Comparison of ENCODE assay signal across 23 cellular contexts in the genomic region with DNA sequence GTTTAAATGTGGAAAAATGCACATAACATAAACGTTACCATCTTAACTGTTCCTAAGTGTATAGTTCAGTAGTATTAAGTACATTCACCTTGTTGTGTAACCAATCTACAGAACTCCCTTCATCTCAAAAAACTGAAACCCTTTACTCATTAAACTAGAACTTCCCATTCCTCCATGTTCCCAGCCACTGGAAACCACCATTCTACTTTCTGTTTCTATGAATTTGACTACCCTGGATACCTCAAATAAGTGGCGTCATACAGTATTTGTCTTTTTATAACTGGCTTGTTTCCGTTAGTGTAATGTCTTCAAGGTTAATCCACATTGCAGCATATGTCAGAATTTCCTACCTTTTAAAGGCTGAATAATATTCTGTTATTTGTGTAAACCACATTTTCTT.
"Had no signal": no experiment of that assay in that cellular context is flagged by ENCODE, and none has a peak within 500 bp of the region (broad histone marks: within the 10 kb centered on the region; RNA-seq: fewer than 3 reads in every experiment).

No MANE protein-coding gene starts in this region.

- DNase-seq: dermis blood vessel endothelial cell; dorsolateral prefrontal cortex; effector CD4-positive, alpha-beta T cell; effector memory CD4-positive, alpha-beta T cell; foreskin keratinocyte; heart left ventricle; hippocampal formation; left cardiac atrium; left ventricle myocardium superior; lower lobe of right lung; mesenchymal stem cell; mucosa of descending colon; naive B cell; naive thymus-derived CD8-positive, alpha-beta T cell had no signal

- H3K27me3 Mint-ChIP-seq: naive B cell; naive thymus-derived CD8-positive, alpha-beta T cell had no signal

- FAIRE-seq: endothelial cell of umbilical vein, frontal cortex, islet of Langerhans, keratinocyte had no signal

- ATAC-seq: foreskin keratinocyte; gastroesophageal sphincter; heart left ventricle; left cardiac atrium; left lung; left ventricle myocardium superior; lower lobe of right lung; mucosa of descending colon; naive thymus-derived CD8-positive, alpha-beta T cell had no signal

- H3K4me3 Mint-ChIP-seq: mesothelial cell of epicardium; naive B cell; naive thymus-derived CD8-positive, alpha-beta T cell had no signal

- H3K9me3 Mint-ChIP-seq: naive B cell had no signal

- H3K4me3 ChIP-seq: coronary artery, dorsolateral prefrontal cortex, esophagus muscularis mucosa, gastroesophageal sphincter, heart left ventricle, left lung, lower lobe of right lung, mucosa of descending colon had no signal

- H3K27ac Mint-ChIP-seq: mesothelial cell of epicardium, naive B cell had no signal

- H3K36me3 Mint-ChIP-seq: naive B cell had no signal
